ENCODE assay signal across 8 cellular contexts in the genomic region with DNA sequence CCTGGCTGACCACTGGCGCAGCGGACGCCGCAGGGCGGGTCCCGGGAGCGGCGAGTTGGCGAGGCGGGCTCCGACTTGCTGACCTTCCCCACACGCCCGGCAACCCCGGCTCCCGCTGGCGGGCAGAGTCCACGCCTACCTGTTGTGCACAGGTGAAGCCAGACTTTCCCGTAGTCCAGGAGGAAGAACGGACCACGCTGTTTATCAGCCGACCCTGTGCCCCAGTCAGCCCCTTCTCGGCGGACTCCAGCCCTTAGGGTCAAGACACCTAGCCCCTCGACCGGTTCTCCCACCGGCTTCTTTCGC. TPM values are rescaled to one million over a fixed set of nuclear protein-coding genes. Genes with fewer than 3 reads are reported as not detected.
A peak's percentile ranks its signal among the peaks of the same experiment; 100 is the strongest.
DNase-seq lines count a peak whose midpoint lies in the region; ATAC-seq and TF ChIP-seq lines count a peak whose summit lies in the region.

No MANE protein-coding gene starts in this region.

- peak overlapping the region; percentile 94 for H3K27ac Mint-ChIP-seq in activated naive CD8-positive, alpha-beta T cell treated with anti-CD3 and anti-CD28 coated beads, Interleukin-2, amount 50 U/mL, for 24 hours

- H3K4me1 ChIP-seq in HAP-1, result peaks cover 22% of the 10 kb centered on the region
- H3K4me1 ChIP-seq in heart left ventricle, result peaks cover 0 to 28% (median 21%) of the 10 kb centered on the region in 12 donors

- no peaks in the 10 kb centered on the region for H3K9me3 ChIP-seq in HAP-1
- no peaks in the 10 kb centered on the region for H3K9me3 ChIP-seq in heart left ventricle

- no peak for TF ChIP-seq POLR2A in heart left ventricle (IDR thresholded peaks at IDR 0.05)

- H3K4me1 Mint-ChIP-seq in activated naive CD8-positive, alpha-beta T cell treated with anti-CD3 and anti-CD28 coated beads, Interleukin-2, amount 50 U/mL, for 24 hours, result peaks cover 22% of the 10 kb centered on the region

- H3K27me3 Mint-ChIP-seq in activated naive CD8-positive, alpha-beta T cell treated with anti-CD3 and anti-CD28 coated beads, Interleukin-2, amount 50 U/mL, for 24 hours, result no peaks in the 10 kb centered on the region

- no peaks in the 10 kb centered on the region for H3K36me3 ChIP-seq in HAP-1 (replicated peaks)
- H3K36me3 ChIP-seq in heart left ventricle, result no peaks in the 10 kb centered on the region

- peak overlapping the region; percentile 70 to 96 (median 90) for H3K27ac ChIP-seq in heart left ventricle

- peak overlapping the region; percentile 93 for H3K4me3 Mint-ChIP-seq in activated naive CD8-positive, alpha-beta T cell treated with anti-CD3 and anti-CD28 coated beads, Interleukin-2, amount 50 U/mL, for 24 hours

- ATAC-seq in activated naive CD8-positive, alpha-beta T cell treated with anti-CD3 and anti-CD28 coated beads, Interleukin-2, amount 50 U/mL, for 24 hours, result peak; percentile 1
- peak; percentile 48 to 81 (median 76) for ATAC-seq in heart left ventricle

- H3K36me3 Mint-ChIP-seq in activated naive CD8-positive, alpha-beta T cell treated with anti-CD3 and anti-CD28 coated beads, Interleukin-2, amount 50 U/mL, for 24 hours (ENCODE audit: low read depth), result peaks cover 2% of the 10 kb centered on the region

- 0 to 1% (median 0%) methylated on average over 7 to 27 of the region's 27 CpGs for WGBS in heart left ventricle, 4 donors

- TF ChIP-seq CTCF in heart left ventricle (IDR thresholded peaks at IDR 0.05), result no peak

- intact Hi-C loops in heart left ventricle (cut with DNase I) (loop anchor here in 5 of 10 donors (2.0 to 5.0 kb wide), 3 partner anchors 37 to 213 kb away; a partner anchor contains a TSS), posterior cingulate gyrus (cut with DNase I) (loop anchor here (2.0 kb wide), 1 partner anchor 37 kb away; a partner anchor contains a TSS)

- H3K4me3 ChIP-seq in HAP-1, result peak overlapping the region; percentile 98
- H3K4me3 ChIP-seq in heart left ventricle, result peak overlapping the region; percentile 73 to 98 (median 94)

- peak; percentile 28 for DNase-seq in NK-92 treated with Interleukin-12 subunit alpha and Interleukin-12 subunit beta, amount 100 ng/mL, for 24 hours (lab: John Stamatoyannopoulos, UW)
- DNase-seq in NK-92 (lab: John Stamatoyannopoulos, UW; ENCODE audit: unreplicated experiment) (no peak), HAP-1 (ENCODE audit: low spot score in 2 of 2) (peak in 1 of 2 experiments; percentile 63), NCI-H1092 (lab: John Stamatoyannopoulos, UW) (peak; percentile 28), heart left ventricle (peak; percentile 55 to 84 (median 73)), posterior cingulate gyrus (peak in 8 of 10 donors; percentile 14 to 90 (median 37)), AG08395 (ENCODE audit: low spot score) (no peak)
- DNase-seq in activated naive CD8-positive, alpha-beta T cell treated with anti-CD3 and anti-CD28 coated beads, Interleukin-2, amount 50 U/mL, for 24 hours, result peak; percentile 24

- no peaks in the 10 kb centered on the region for H3K27me3 ChIP-seq in HAP-1 (ENCODE audit: low read depth)
- no peaks in the 10 kb centered on the region for H3K27me3 ChIP-seq in heart left ventricle

- in situ Hi-C loops in HAP-1 (cut with MboI; ENCODE audit: low sequenced_read_pairs), result no loop called here

- no peaks in the 10 kb centered on the region for H3K9me3 Mint-ChIP-seq in activated naive CD8-positive, alpha-beta T cell treated with anti-CD3 and anti-CD28 coated beads, Interleukin-2, amount 50 U/mL, for 24 hours

RNA-seq across cellular contexts. Expression of a gene that starts 0.4 kb away (rescaled TPM):
- 10 to 100 TPM; 24.9 to 57.6 (median 45.5) TPM for total RNA-seq in heart left ventricle
- polyA plus RNA-seq in heart left ventricle, result 10 to 100 TPM; 22.4 to 42.3 TPM

RNA-seq across cellular contexts. Expression of a gene that starts 37.3 kb away (rescaled TPM):
- total RNA-seq in heart left ventricle, result 10 to 100 TPM in 2 of 9 donors, 1 to 10 TPM in 7; 5.4 to 12.2 (median 8.2) TPM
- 1 to 10 TPM; 4.0 to 9.7 TPM for polyA plus RNA-seq in heart left ventricle

Comparison
In these comparisons a context has a peak if more than half of its experiments do, and no peak if none do; other contexts are left out.
1. DNase-seq: peak in NK-92 treated with Interleukin-12 subunit alpha and Interleukin-12 subunit beta, amount 100 ng/mL, for 24 hours (single experiment), NCI-H1092 (single experiment), activated naive CD8-positive, alpha-beta T cell treated with anti-CD3 and anti-CD28 coated beads, Interleukin-2, amount 50 U/mL, for 24 hours (single experiment), heart left ventricle (5 of 5) and posterior cingulate gyrus (8 of 10); none in NK-92 (single experiment) and AG08395 (single experiment).